Comparison of ENCODE assay signal across 14 cellular contexts in genomic region chr9:18296702-18297531, GRCh38.
DNase-seq lines count a peak whose midpoint lies in the region; ATAC-seq and TF ChIP-seq lines count a peak whose summit lies in the region.
"Had no signal": no experiment of that assay in that cellular context is flagged by ENCODE, and none has a peak within 500 bp of the region (broad histone marks: within the 10 kb centered on the region; RNA-seq: fewer than 3 reads in every experiment).

No MANE protein-coding gene starts in this region.

- POLR2A ChIA-PET in A673 (lab: Charles Lee; ENCODE audit: low non-redundant PET) = no interaction called here

- WGBS in heart right ventricle, 2 donors = 44 to 54% methylated on average over 6 of the region's 6 CpGs

- CTCF ChIA-PET in A673 (lab: Charles Lee) = no interaction called here

- H3K4me3 ChIP-seq in heart right ventricle (peak overlapping the region in 1 of 10 donors; percentile 23), fibroblast of pulmonary artery (replicated peaks; ENCODE audit: low read depth, low read length) (peak overlapping the region; percentile 39), thoracic aorta (peak overlapping the region; percentile 67), A673 (ENCODE audit: low read depth, low read length, poor library complexity, severe bottlenecking) (no peak overlapping the region)

- peak in 6 of 8 donors; percentile 37 to 78 (median 60) for ATAC-seq in heart right ventricle
- ATAC-seq in thoracic aorta (ENCODE audit: insufficient number of reproducible peaks, low FRiP score, low read depth) = no peak
- ATAC-seq: activated CD8-positive, alpha-beta memory T cell treated with anti-CD3 and anti-CD28 coated beads, Interleukin-2, amount 10 ng/mL, durations not matched to agents 7 days and 5 days; stimulated activated memory B cell treated with anti-CD40 and anti-IgM and Interleukin-4, amounts not matched to agents 10 μg/mL and 1 μg/mL and 100 μg/mL, for 72 hours had no signal

- DNase-seq in heart right ventricle (no peak), cardiac septum (ENCODE audit: low spot score) (no peak), SK-N-DZ (ENCODE audit: low spot score) (peak; percentile 75), fibroblast of pulmonary artery (ENCODE audit: low read depth) (peak; percentile 48), thoracic aorta (ENCODE audit: low spot score) (no peak), A673 (ENCODE audit: low spot score) (no peak), NCI-H345 (lab: John Stamatoyannopoulos, UW) (no peak), anterior cingulate cortex (lab: John Stamatoyannopoulos, UW) (no peak)
- DNase-seq: activated CD8-positive, alpha-beta memory T cell treated with anti-CD3 and anti-CD28 coated beads, Interleukin-2, amount 10 ng/mL, durations not matched to agents 7 days and 5 days; DND-41; kidney glomerular epithelial cell; NCI-H2029 had no signal

- no peak for TF ChIP-seq CTCF in heart right ventricle (IDR thresholded peaks at IDR 0.05)
- TF ChIP-seq CTCF in fibroblast of pulmonary artery (IDR thresholded peaks at IDR 0.05; ENCODE audit: low read length, missing control alignments) = no peak
- TF ChIP-seq CTCF in thoracic aorta (IDR thresholded peaks at IDR 0.05) = no peak
- no peak for TF ChIP-seq CTCF in A673 (conservative IDR thresholded peaks at IDR 0.05; ENCODE audit: low read depth, low read length)

- no TSS peak for BruUV-seq in A673 (replicated peaks; lab: Mats Ljungman, UMichigan)

- H3K36me3 ChIP-seq in heart right ventricle (no peaks in the 10 kb centered on the region), thoracic aorta (no peaks in the 10 kb centered on the region), A673 (ENCODE audit: insufficient read depth, low read length, poor library complexity, severe bottlenecking) (no peaks in the 10 kb centered on the region)
- H3K36me3 ChIP-seq: neutrophil had no signal

- H3K27ac ChIP-seq in heart right ventricle = peak overlapping the region in 5 of 10 donors; percentile 2 to 48 (median 35)
- peak overlapping the region; percentile 33 to 64 for H3K27ac ChIP-seq in thoracic aorta
- H3K27ac ChIP-seq in A673 (ENCODE audit: low read depth, low read length, poor library complexity, severe bottlenecking) = no peak overlapping the region
- H3K27ac ChIP-seq: neutrophil had no signal

- H3K27me3 ChIP-seq in heart right ventricle = no peaks in the 10 kb centered on the region
- H3K27me3 ChIP-seq in thoracic aorta (replicated peaks; ENCODE audit: insufficient read depth) = no peaks in the 10 kb centered on the region
- H3K27me3 ChIP-seq in A673 (replicated peaks; ENCODE audit: insufficient read depth, low read depth, low read length, poor library complexity) = no peaks in the 10 kb centered on the region
- H3K27me3 ChIP-seq: neutrophil had no signal

- peaks cover 0 to 42% (median 13%) of the 10 kb centered on the region in 9 donors for H3K4me1 ChIP-seq in heart right ventricle
- H3K4me1 ChIP-seq in thoracic aorta (ENCODE audit: control insufficient read depth in 1 of 2, low read depth in 2 of 2) = peaks cover 10 to 27% of the 10 kb centered on the region in 2 donors
- H3K4me1 ChIP-seq in A673 (ENCODE audit: insufficient read depth, low read length, poor library complexity, severe bottlenecking) = no peaks in the 10 kb centered on the region

- intact Hi-C loops in heart right ventricle (cut with DNase I) = no loop called here
- intact Hi-C loops in cardiac septum (cut with DNase I) = no loop called here
- intact Hi-C loops in A673 (cut with micrococcal nuclease; ENCODE audit: unreplicated experiment) = no loop called here

- H3K9me3 ChIP-seq in heart right ventricle (no peaks in the 10 kb centered on the region), thoracic aorta (no peaks in the 10 kb centered on the region), A673 (ENCODE audit: low read depth, low read length, poor library complexity, severe bottlenecking) (no peaks in the 10 kb centered on the region)
- H3K9me3 ChIP-seq: neutrophil had no signal

Comparison
In these comparisons a context has a peak if more than half of its experiments do, and no peak if none do; other contexts are left out.
1. DNase-seq: peak in SK-N-DZ (single experiment) and fibroblast of pulmonary artery (single experiment); none in heart right ventricle (0 of 2), cardiac septum (single experiment), thoracic aorta (single experiment), A673 (single experiment), NCI-H345 (single experiment) and anterior cingulate cortex (0 of 58).